19 cellular contexts compared by ENCODE assay signal in the genomic region with DNA sequence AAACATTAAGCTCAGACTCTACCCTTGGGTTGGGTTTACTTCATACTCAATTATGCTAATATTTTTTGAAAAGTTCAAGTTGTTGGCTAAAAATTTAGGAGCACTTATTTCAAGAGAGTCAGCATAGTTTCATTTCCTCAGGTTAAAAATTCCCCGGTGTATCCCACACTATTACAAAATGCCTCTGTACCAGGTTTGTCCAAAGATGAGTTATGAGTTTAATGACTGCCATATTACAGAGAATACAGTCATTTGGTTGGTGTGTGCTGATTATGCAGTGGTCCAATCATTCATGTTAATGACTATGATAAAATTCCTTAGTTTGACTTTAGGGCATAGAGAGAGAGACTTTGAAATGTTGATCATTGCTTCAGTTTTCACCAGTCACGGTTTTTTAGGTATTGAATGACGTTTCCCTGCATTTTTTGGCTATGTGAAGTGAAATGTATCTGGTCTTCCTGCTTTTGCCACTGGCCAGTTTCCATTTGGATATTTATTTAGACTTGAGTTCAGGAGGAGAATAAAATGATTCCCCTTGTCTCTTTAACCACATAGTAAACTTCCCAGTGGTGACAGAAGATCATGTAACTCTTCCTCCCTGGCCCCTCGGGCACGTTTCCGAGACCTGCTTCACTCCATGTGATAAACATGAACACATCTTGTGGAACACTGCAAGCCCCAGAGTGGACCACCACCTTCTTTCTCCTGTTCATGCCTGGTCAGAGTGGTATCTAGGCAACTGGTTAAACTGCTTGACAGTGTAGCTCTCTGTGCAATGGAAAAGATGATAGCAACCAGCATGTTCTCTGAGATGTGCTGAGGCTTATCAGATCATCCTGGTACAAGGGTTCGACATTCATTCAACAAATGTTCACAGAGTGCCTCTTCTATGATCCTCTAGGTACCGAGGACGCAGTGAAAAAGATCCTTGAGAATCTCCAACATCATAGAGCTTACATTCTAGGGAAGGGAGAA.
DNase-seq lines count a peak whose midpoint lies in the region; ATAC-seq lines count a peak whose summit lies in the region.
"Had no signal": no experiment of that assay in that cellular context is flagged by ENCODE, and none has a peak within 500 bp of the region (broad histone marks: within the 10 kb centered on the region; RNA-seq: fewer than 3 reads in every experiment).

No MANE protein-coding gene starts in this region.

- peaks cover 20% of the 10 kb centered on the region for H3K4me1 Mint-ChIP-seq in stimulated activated memory B cell treated with anti-CD40 and anti-IgM and Interleukin-4, amounts not matched to agents 10 μg/mL and 1 μg/mL and 100 μg/mL, for 72 hours

- H3K27ac ChIP-seq in caudate nucleus (ENCODE audit: low read depth, low read length), result no peak overlapping the region
- H3K27ac ChIP-seq: C4-2B, left lung, SJSA1, thyroid gland had no signal

- H3K36me3 Mint-ChIP-seq in stimulated activated memory B cell treated with anti-CD40 and anti-IgM and Interleukin-4, amounts not matched to agents 10 μg/mL and 1 μg/mL and 100 μg/mL, for 72 hours, result no peaks in the 10 kb centered on the region

- H3K4me3 Mint-ChIP-seq in stimulated activated memory B cell treated with anti-CD40 and anti-IgM and Interleukin-4, amounts not matched to agents 10 μg/mL and 1 μg/mL and 100 μg/mL, for 72 hours, result no peak overlapping the region

- H3K27ac Mint-ChIP-seq in stimulated activated memory B cell treated with anti-CD40 and anti-IgM and Interleukin-4, amounts not matched to agents 10 μg/mL and 1 μg/mL and 100 μg/mL, for 72 hours, result peak overlapping the region; percentile 75

- H3K27me3 Mint-ChIP-seq in stimulated activated memory B cell treated with anti-CD40 and anti-IgM and Interleukin-4, amounts not matched to agents 10 μg/mL and 1 μg/mL and 100 μg/mL, for 72 hours, result no peaks in the 10 kb centered on the region

- peak; percentile 39 for ATAC-seq in HG02798 (IDR thresholded peaks at IDR 0.05; ENCODE audit: poor library complexity, unreplicated experiment)
- peak; percentile 68 for ATAC-seq in stimulated activated memory B cell treated with anti-CD40 and anti-IgM and Interleukin-4, amounts not matched to agents 10 μg/mL and 1 μg/mL and 100 μg/mL, for 72 hours
- ATAC-seq: gastroesophageal sphincter, left lung had no signal

- H3K9me3 Mint-ChIP-seq in stimulated activated memory B cell treated with anti-CD40 and anti-IgM and Interleukin-4, amounts not matched to agents 10 μg/mL and 1 μg/mL and 100 μg/mL, for 72 hours, result peaks cover 3% of the 10 kb centered on the region

- DNase-seq in NCI-H82 (lab: John Stamatoyannopoulos, UW), result peak; percentile 44
- DNase-seq in NCI-H82 treated with DMSO at 0.1 percent for 48 hours (lab: John Stamatoyannopoulos, UW; ENCODE audit: unreplicated experiment), result no peak
- DNase-seq in NOMO-1 treated with DMSO at 0.1 percent for 48 hours (lab: John Stamatoyannopoulos, UW; ENCODE audit: unreplicated experiment), result peak; percentile 68
- no peak for DNase-seq in stimulated activated CD4-positive, alpha-beta T cell treated with anti-CD3 and anti-CD28 coated beads, Interleukin-2, amount 100 ng/mL, for 24 hours
- no peak for DNase-seq in NCI-H774 (lab: John Stamatoyannopoulos, UW)
- DNase-seq in caudate nucleus (lab: John Stamatoyannopoulos, UW), result no peak
- DNase-seq: activated effector memory CD4-positive, alpha-beta T cell treated with anti-CD3 and anti-CD28 coated beads, Interleukin-2, amount 50 U/mL, for 16 hours; amniotic stem cell; DMS153; Karpas-422; left lung; NCI-H1417 treated with DMSO at 0.1 percent for 48 hours; T-helper 9 cell; thyroid gland had no signal

Comparison
In these comparisons a context has a peak if more than half of its experiments do, and no peak if none do; other contexts are left out.
1. DNase-seq: peak in NCI-H82 (single experiment) and NOMO-1 treated with DMSO at 0.1 percent for 48 hours (single experiment); none in NCI-H82 treated with DMSO at 0.1 percent for 48 hours (single experiment), stimulated activated CD4-positive, alpha-beta T cell treated with anti-CD3 and anti-CD28 coated beads, Interleukin-2, amount 100 ng/mL, for 24 hours (0 of 2), NCI-H774 (single experiment) and caudate nucleus (0 of 61).